Comparison of ENCODE assay signal across 8 cellular contexts in genomic region chrX:48957827-48958634, GRCh38. TPM values are rescaled to one million over a fixed set of nuclear protein-coding genes. Genes with fewer than 3 reads are reported as not detected.
DNase-seq lines count a peak whose midpoint lies in the region; ATAC-seq and TF ChIP-seq lines count a peak whose summit lies in the region.

No MANE protein-coding gene starts in this region.

- peak; percentile 87 for ATAC-seq in RWPE2 (ENCODE audit: low read depth)
- ATAC-seq in natural killer cell treated with Interleukin-12 subunit alpha and Interleukin-12 subunit beta and Interleukin-15 and Interleukin-18, amount 100 ng/mL, for 72 hours: peak; percentile 92

- peak; percentile 100 for DNase-seq in ELF-1 (ENCODE audit: low read depth, low spot score)
- peak; percentile 99 for DNase-seq in H7
- DNase-seq in RWPE2 (ENCODE audit: low spot score): peak; percentile 92
- peak; percentile 88 for DNase-seq in activated effector memory CD4-positive, alpha-beta T cell treated with Interleukin-2 at 50 U/mL for 16 hours
- peak; percentile 99 for DNase-seq in fibroblast of pulmonary artery (ENCODE audit: low read depth)
- DNase-seq in natural killer cell treated with Interleukin-12 subunit alpha and Interleukin-12 subunit beta and Interleukin-15 and Interleukin-18, amount 100 ng/mL, for 72 hours (ENCODE audit: low spot score): peak; percentile 95
- DNase-seq in stimulated activated naive CD4-positive, alpha-beta T cell treated with Interleukin-2 at 50 U/mL for 16 hours (lab: John Stamatoyannopoulos, UW): peak; percentile 92

- H3K36me3 Mint-ChIP-seq in natural killer cell treated with Interleukin-12 subunit alpha and Interleukin-12 subunit beta and Interleukin-15 and Interleukin-18, amount 100 ng/mL, for 72 hours: no peaks in the 10 kb centered on the region

- H3K27ac ChIP-seq in RWPE2 (ENCODE audit: poor library complexity, severe bottlenecking): peak overlapping the region; percentile 78

- peak overlapping the region; percentile 70 for H2AFZ ChIP-seq in Loucy (ENCODE audit: low read length)

- no peaks in the 10 kb centered on the region for H3K9me2 ChIP-seq in Loucy (replicated peaks; ENCODE audit: low read depth, low read length)

- H3K4me2 ChIP-seq in Loucy (ENCODE audit: low read depth, low read length, poor library complexity, severe bottlenecking): peak overlapping the region; percentile 95

- H3K9me3 ChIP-seq in Loucy (ENCODE audit: insufficient read depth, low read depth, low read length) (no peaks in the 10 kb centered on the region), RWPE2 (ENCODE audit: severe bottlenecking) (no peaks in the 10 kb centered on the region)

- H3K4me3 Mint-ChIP-seq in natural killer cell treated with Interleukin-12 subunit alpha and Interleukin-12 subunit beta and Interleukin-15 and Interleukin-18, amount 100 ng/mL, for 72 hours: peak overlapping the region; percentile 99

- peaks cover 26 to 30% of the 10 kb centered on the region in 2 donors for H3K4me1 Mint-ChIP-seq in natural killer cell treated with Interleukin-12 subunit alpha and Interleukin-12 subunit beta and Interleukin-15 and Interleukin-18, amount 100 ng/mL, for 72 hours (ENCODE audit: low read depth in 2 of 2)

- H3K27me3 ChIP-seq in H7 (ENCODE audit: control insufficient read depth, insufficient read depth, low read length): no peaks in the 10 kb centered on the region
- H3K27me3 ChIP-seq in Loucy (ENCODE audit: insufficient read depth, low read length, poor library complexity, severe bottlenecking): no peaks in the 10 kb centered on the region
- H3K27me3 ChIP-seq in RWPE2 (ENCODE audit: insufficient read depth, poor library complexity, severe bottlenecking): no peaks in the 10 kb centered on the region

- no peaks in the 10 kb centered on the region for H3K9me3 Mint-ChIP-seq in natural killer cell treated with Interleukin-12 subunit alpha and Interleukin-12 subunit beta and Interleukin-15 and Interleukin-18, amount 100 ng/mL, for 72 hours

- peak overlapping the region; percentile 99 for H3K27ac Mint-ChIP-seq in natural killer cell treated with Interleukin-12 subunit alpha and Interleukin-12 subunit beta and Interleukin-15 and Interleukin-18, amount 100 ng/mL, for 72 hours

- H3K79me2 ChIP-seq in Loucy (ENCODE audit: insufficient read depth, low read length): peaks cover 41% of the 10 kb centered on the region

- peaks cover 0 to 8% of the 10 kb centered on the region in 2 donors for H3K27me3 Mint-ChIP-seq in natural killer cell treated with Interleukin-12 subunit alpha and Interleukin-12 subunit beta and Interleukin-15 and Interleukin-18, amount 100 ng/mL, for 72 hours

- TF ChIP-seq CTCF in Loucy (conservative IDR thresholded peaks at IDR 0.05; ENCODE audit: low read length): no peak
- no peak for TF ChIP-seq CTCF in RWPE2 (IDR thresholded peaks at IDR 0.05; ENCODE audit: poor library complexity, severe bottlenecking)
- no peak for TF ChIP-seq CTCF in fibroblast of pulmonary artery (IDR thresholded peaks at IDR 0.05; ENCODE audit: low read length, missing control alignments)

- peak overlapping the region; percentile 83 for H3K9ac ChIP-seq in Loucy (ENCODE audit: low read depth, low read length, poor library complexity, severe bottlenecking)

- peaks cover 23% of the 10 kb centered on the region for H3K4me1 ChIP-seq in Loucy (ENCODE audit: insufficient read depth, low read length, poor library complexity, severe bottlenecking)
- H3K4me1 ChIP-seq in RWPE2 (ENCODE audit: insufficient read depth, poor library complexity, severe bottlenecking): no peaks in the 10 kb centered on the region

- peaks cover 10% of the 10 kb centered on the region for H3K36me3 ChIP-seq in H7 (replicated peaks; ENCODE audit: control insufficient read depth, insufficient read depth, low read length)
- H3K36me3 ChIP-seq in Loucy (ENCODE audit: insufficient read depth, low read length): no peaks in the 10 kb centered on the region
- peaks cover 10% of the 10 kb centered on the region; the same call in 1 of the 2 replicates for H3K36me3 ChIP-seq in RWPE2 (ENCODE audit: low read depth)

- H3K4me3 ChIP-seq in H7 (ENCODE audit: insufficient read depth, low read depth, low read length) (peak overlapping the region; percentile 67), Loucy (ENCODE audit: low read length, poor library complexity, severe bottlenecking) (peak overlapping the region; percentile 79), RWPE2 (ENCODE audit: severe bottlenecking) (peak overlapping the region; percentile 50), fibroblast of pulmonary artery (replicated peaks; ENCODE audit: low read depth, low read length) (peak overlapping the region; percentile 69)

- H3F3A ChIP-seq in Loucy (ENCODE audit: low read depth): no peaks in the 10 kb centered on the region

- peaks cover 27% of the 10 kb centered on the region for H4K20me1 ChIP-seq in Loucy (ENCODE audit: insufficient read depth, low read length, poor library complexity, severe bottlenecking)

RNA-seq across cellular contexts. Expression of gene OTUD5, which starts 0.6 kb away (rescaled TPM):
- 32.6 and 35.1 TPM in 2 replicates for total RNA-seq in H7 (2014; rRNA removed; shearing (Covaris generic))
- 10 to 100 TPM; 75.8 to 79.9 TPM for total RNA-seq in natural killer cell treated with Interleukin-12 subunit alpha and Interleukin-12 subunit beta and Interleukin-15 and Interleukin-18, amount 100 ng/mL, for 72 hours

RNA-seq across cellular contexts. Expression of gene KCND1, which starts 13.6 kb away (rescaled TPM):
- 0.76 and 1.00 TPM in 2 replicates for total RNA-seq in H7 (2014; rRNA removed; shearing (Covaris generic))
- 1 to 10 TPM; 3.3 to 6.2 TPM for total RNA-seq in natural killer cell treated with Interleukin-12 subunit alpha and Interleukin-12 subunit beta and Interleukin-15 and Interleukin-18, amount 100 ng/mL, for 72 hours

RNA-seq across cellular contexts. Expression of gene PIM2, which starts 39.2 kb away (rescaled TPM):
- total RNA-seq in H7 (2014; rRNA removed; shearing (Covaris generic)): 161 and 207 TPM in 2 replicates
- 100 to 1,000 TPM; 291 to 478 TPM for total RNA-seq in natural killer cell treated with Interleukin-12 subunit alpha and Interleukin-12 subunit beta and Interleukin-15 and Interleukin-18, amount 100 ng/mL, for 72 hours

RNA-seq across cellular contexts. Expression of gene GRIPAP1, which starts 44.0 kb away (rescaled TPM):
- total RNA-seq in H7 (2014; rRNA removed; shearing (Covaris generic)): 19.9 and 23.7 TPM in 2 replicates
- total RNA-seq in natural killer cell treated with Interleukin-12 subunit alpha and Interleukin-12 subunit beta and Interleukin-15 and Interleukin-18, amount 100 ng/mL, for 72 hours: 100 to 1,000 TPM in 1 of 2 donors, 10 to 100 TPM in 1; 97.8 to 143 TPM

RNA-seq across cellular contexts. Expression of gene SLC35A2, which starts 46.6 kb away (rescaled TPM):
- total RNA-seq in H7 (2014; rRNA removed; shearing (Covaris generic)): 12.0 and 12.3 TPM in 2 replicates
- 10 to 100 TPM; 25.5 to 26.9 TPM for total RNA-seq in natural killer cell treated with Interleukin-12 subunit alpha and Interleukin-12 subunit beta and Interleukin-15 and Interleukin-18, amount 100 ng/mL, for 72 hours

Comparison
In these comparisons a context has a peak if more than half of its experiments do, and no peak if none do; other contexts are left out.
1. Peak in every context shown above with its lines: DNase-seq, ATAC-seq, H3K4me3 ChIP-seq and H3K27ac ChIP-seq.